32 cellular contexts compared by ENCODE assay signal in genomic region chr2:220455389-220455788, GRCh38.
DNase-seq lines count a peak whose midpoint lies in the region; ATAC-seq and TF ChIP-seq lines count a peak whose summit lies in the region.
"Had no signal": no experiment of that assay in that cellular context is flagged by ENCODE, and none has a peak within 500 bp of the region (broad histone marks: within the 10 kb centered on the region; RNA-seq: fewer than 3 reads in every experiment).

No MANE protein-coding gene starts in this region.

- H3K4me1 Mint-ChIP-seq in HFFc6 (ENCODE audit: low read depth) = peaks cover 13% of the 10 kb centered on the region
- H3K4me1 Mint-ChIP-seq: activated B cell treated with CpG ODN at 0.5 μM for 24 hours, nephron had no signal

- H3K9me3 ChIP-seq in WERI-Rb-1 (ENCODE audit: severe bottlenecking) = no peaks in the 10 kb centered on the region
- H3K9me3 ChIP-seq: adrenal gland, breast epithelium, esophagus muscularis mucosa, lower lobe of right lung, mucosa of descending colon, transverse colon had no signal

- H3K36me3 Mint-ChIP-seq in HFFc6 (ENCODE audit: low read depth) = no peaks in the 10 kb centered on the region

- H3K27ac ChIP-seq in WERI-Rb-1 = no peak overlapping the region
- H3K27ac ChIP-seq: adrenal gland, breast epithelium, coronary artery, esophagus muscularis mucosa, lower lobe of right lung, transverse colon had no signal

- H3K27me3 ChIP-seq in WERI-Rb-1 (ENCODE audit: insufficient read depth, low read depth, severe bottlenecking) = no peaks in the 10 kb centered on the region
- H3K27me3 ChIP-seq: adrenal gland, breast epithelium, esophagus muscularis mucosa, transverse colon had no signal

- no peak overlapping the region for H3K4me3 Mint-ChIP-seq in HFFc6
- H3K4me3 Mint-ChIP-seq: activated B cell treated with CpG ODN at 0.5 μM for 24 hours; activated T-cell treated with anti-CD3 and anti-CD28 coated beads, Interleukin-2, amount 50 U/mL, for 72 hours; CD4-positive, alpha-beta T cell; nephron had no signal

- no peak for ATAC-seq in HG03039 (IDR thresholded peaks at IDR 0.05; ENCODE audit: unreplicated experiment)
- ATAC-seq: activated T-cell treated with anti-CD3 and anti-CD28 coated beads, Interleukin-2, amount 50 U/mL, for 72 hours; lower lobe of right lung; mucosa of descending colon had no signal

- H3K27me3 Mint-ChIP-seq in HFFc6 (ENCODE audit: insufficient read depth) = peaks cover 1% of the 10 kb centered on the region; the same call in 1 of the 2 replicates
- H3K27me3 Mint-ChIP-seq: activated B cell treated with CpG ODN at 0.5 μM for 24 hours; CD4-positive, alpha-beta T cell had no signal

- no peak overlapping the region for H3K4me3 ChIP-seq in WERI-Rb-1 (ENCODE audit: low read depth, low read length)
- H3K4me3 ChIP-seq: adrenal gland, breast epithelium, coronary artery, esophagus muscularis mucosa, lower lobe of right lung, mucosa of descending colon, transverse colon had no signal

- no peaks in the 10 kb centered on the region for H3K9me3 Mint-ChIP-seq in HFFc6
- H3K9me3 Mint-ChIP-seq: activated B cell treated with CpG ODN at 0.5 μM for 24 hours; activated T-cell treated with anti-CD3 and anti-CD28 coated beads, Interleukin-2, amount 50 U/mL, for 72 hours; CD4-positive, alpha-beta T cell; nephron had no signal

- no peaks in the 10 kb centered on the region for H3K36me3 ChIP-seq in WERI-Rb-1
- H3K36me3 ChIP-seq: adrenal gland, breast epithelium, esophagus muscularis mucosa, lower lobe of right lung, transverse colon had no signal

- H3K27ac Mint-ChIP-seq in HFFc6 = no peak overlapping the region
- H3K27ac Mint-ChIP-seq: activated B cell treated with CpG ODN at 0.5 μM for 24 hours; activated T-cell treated with anti-CD3 and anti-CD28 coated beads, Interleukin-2, amount 50 U/mL, for 72 hours; CD4-positive, alpha-beta T cell; nephron had no signal

- TF ChIP-seq CTCF in HFFc6 (IDR thresholded peaks at IDR 0.05) = no peak
- TF ChIP-seq CTCF in WERI-Rb-1 (IDR thresholded peaks at IDR 0.05; ENCODE audit: low read depth, low read length) = no peak

- DNase-seq in AG20443 (ENCODE audit: low spot score) (peak; percentile 33), HFFc6 (peak; percentile 58), fibroblast of gingiva (ENCODE audit: low read depth) (peak; percentile 44), midbrain (lab: John Stamatoyannopoulos, UW) (peak; percentile 1), H4 (ENCODE audit: low spot score) (no peak), WERI-Rb-1 (no peak), cerebellar cortex (ENCODE audit: low spot score) (no peak)
- DNase-seq: ACHN; activated B cell treated with CpG ODN at 0.5 μM for 24 hours; activated CD4-positive, alpha-beta T cell treated with anti-CD3 and anti-CD28 coated beads, Interleukin-2, amount 50 U/mL, for 1 hour; activated naive CD4-positive, alpha-beta T cell treated with Interleukin-2 at 50 U/mL for 16 hours; activated T-cell treated with anti-CD3 and anti-CD28 coated beads, Interleukin-2, amount 50 U/mL, for 72 hours; adrenal gland; CD4-positive, alpha-beta T cell; H7; KBM-7; kidney glomerular epithelial cell; lower lobe of right lung; mucosa of descending colon; NCI-H1105 treated with DMSO at 0.1 percent for 48 hours; NCI-H2029; NCI-H524 treated with DMSO at 0.1 percent for 48 hours; retina; SHP77 treated with DMSO at 0.1 percent for 48 hours; stimulated activated CD4-positive, alpha-beta T cell treated with anti-CD3 and anti-CD28 coated beads, Interleukin-2, amount 100 ng/mL, for 24 hours; T1000; transverse colon had no signal

Comparison
In these comparisons a context has a peak if more than half of its experiments do, and no peak if none do; other contexts are left out.
1. DNase-seq: peak in AG20443 (single experiment), HFFc6 (single experiment), fibroblast of gingiva (single experiment) and midbrain (single experiment); none in H4 (single experiment), WERI-Rb-1 (single experiment) and cerebellar cortex (single experiment).